In the genomic region with DNA sequence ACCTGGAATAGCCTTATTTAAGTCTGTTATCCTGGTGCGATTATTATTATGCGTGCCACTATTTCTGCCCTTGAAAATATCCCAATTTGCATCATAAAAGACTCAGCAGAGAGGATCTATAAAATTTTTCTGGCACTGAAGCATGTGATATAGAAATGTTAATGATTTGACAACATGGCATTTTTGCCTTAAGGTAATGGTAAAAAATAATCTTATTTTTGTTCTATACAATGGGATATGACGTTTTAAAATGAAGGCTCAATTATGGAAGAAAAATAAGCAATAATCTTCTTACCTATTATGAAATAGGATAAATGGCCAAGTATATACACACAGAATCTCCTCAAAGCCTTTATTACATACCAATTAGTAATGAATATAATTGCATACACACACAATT, we compare ENCODE assay signal across 24 cellular contexts.
"Had no signal": no experiment of that assay in that cellular context is flagged by ENCODE, and none has a peak within 500 bp of the region (broad histone marks: within the 10 kb centered on the region; RNA-seq: fewer than 3 reads in every experiment).

No MANE protein-coding gene starts in this region.

- FAIRE-seq: islet of Langerhans, keratinocyte had no signal

- H3K4me1 ChIP-seq: esophagus squamous epithelium, heart right ventricle, left lung, lower lobe of right lung had no signal

- H3K9me3 ChIP-seq: esophagus squamous epithelium, gastrocnemius medialis, heart right ventricle, left lung, lower lobe of right lung, mucosa of descending colon had no signal

- H3K4me3 ChIP-seq: esophagus squamous epithelium, gastrocnemius medialis, heart right ventricle, left lung, lower lobe of right lung, mucosa of descending colon had no signal

- ATAC-seq: effector memory CD8-positive, alpha-beta T cell; esophagus mucosa; gastrocnemius medialis; heart right ventricle; left cardiac atrium; left lung; left ventricle myocardium superior; lower lobe of right lung; mucosa of descending colon had no signal

- DNase-seq: cortex of kidney; effector CD8-positive, alpha-beta T cell; effector memory CD8-positive, alpha-beta T cell; endodermal cell; erythroblast; esophagus squamous epithelium; foreskin fibroblast; foreskin melanocyte; gastrocnemius medialis; glutamatergic neuron; head of caudate nucleus; heart right ventricle; hippocampal formation; left cardiac atrium; left lung; left ventricle myocardium superior; lower lobe of right lung; mesenchymal stem cell; mucosa of descending colon; naive B cell had no signal

- H3K36me3 ChIP-seq: esophagus squamous epithelium, gastrocnemius medialis, heart right ventricle, left lung, lower lobe of right lung had no signal

- H3K27me3 ChIP-seq: esophagus squamous epithelium, gastrocnemius medialis, heart right ventricle, left lung had no signal

- H3K27ac ChIP-seq: epithelial cell of prostate, esophagus squamous epithelium, gastrocnemius medialis, heart right ventricle, left lung, lower lobe of right lung had no signal
